8 cellular contexts compared by ENCODE assay signal in the genomic region with DNA sequence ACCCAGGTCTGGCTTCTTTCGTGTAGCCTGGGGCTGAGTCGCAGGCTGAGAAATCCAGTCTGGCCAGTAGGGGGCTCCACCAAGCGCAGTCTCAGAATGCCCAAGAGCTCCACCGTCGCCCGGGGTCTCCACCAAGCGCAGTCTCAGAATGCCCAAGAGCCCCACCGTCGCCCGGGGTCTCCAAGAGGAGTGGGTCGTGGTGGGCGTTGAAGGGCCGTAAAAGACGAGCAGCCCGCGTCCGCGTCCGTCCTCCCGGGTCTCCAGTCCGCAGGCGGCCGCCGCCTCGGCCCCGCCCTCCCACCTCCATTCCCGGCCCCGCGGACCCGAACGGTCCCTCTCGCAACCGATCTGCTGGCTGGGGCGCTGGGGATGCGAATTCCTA. TPM values are rescaled to one million over a fixed set of nuclear protein-coding genes. Genes with fewer than 3 reads are reported as not detected.
A peak's percentile ranks its signal among the peaks of the same experiment; 100 is the strongest.
DNase-seq lines count a peak whose midpoint lies in the region; ATAC-seq, FAIRE-seq and TF ChIP-seq lines count a peak whose summit lies in the region.

No MANE protein-coding gene starts in this region.

- H3K27ac ChIP-seq in RWPE1 (peak overlapping the region; percentile 95), neutrophil (peak overlapping the region; percentile 97), subcutaneous abdominal adipose tissue (ENCODE audit: low read depth, low read length) (peak overlapping the region; percentile 96)

- H3K4me3 ChIP-seq in neutrophil (ENCODE audit: low read depth in 1 of 2, low read length in 1 of 2): peak overlapping the region; percentile 88 to 97
- H3K4me3 ChIP-seq in subcutaneous abdominal adipose tissue (ENCODE audit: low read depth in 1 of 5, low read length in 5 of 5): peak overlapping the region; percentile 63 to 88 (median 84)

- peaks cover 73 to 78% of the 10 kb centered on the region in 2 experiments for H3K4me1 ChIP-seq in neutrophil (ENCODE audit: control insufficient read depth in 1 of 2, insufficient read depth in 1 of 2, low read depth in 1 of 2, low read length in 1 of 2)
- peaks cover 8 to 60% (median 50%) of the 10 kb centered on the region in 5 donors for H3K4me1 ChIP-seq in subcutaneous abdominal adipose tissue (ENCODE audit: control insufficient read depth in 5 of 5, insufficient read depth in 5 of 5, low read length in 5 of 5)

- no peaks in the 10 kb centered on the region for H3K27me3 ChIP-seq in neutrophil
- no peaks in the 10 kb centered on the region for H3K27me3 ChIP-seq in subcutaneous abdominal adipose tissue (ENCODE audit: control insufficient read depth in 5 of 5, insufficient read depth in 4 of 5, low read length in 5 of 5)

- H3K36me3 ChIP-seq in neutrophil: peaks cover 33% of the 10 kb centered on the region
- peaks cover 0 to 14% (median 2%) of the 10 kb centered on the region in 5 donors for H3K36me3 ChIP-seq in subcutaneous abdominal adipose tissue (ENCODE audit: control insufficient read depth in 5 of 5, insufficient read depth in 5 of 5, low read length in 5 of 5)

- ATAC-seq in GM21786 (IDR thresholded peaks at IDR 0.05; ENCODE audit: unreplicated experiment): peak; percentile 56

- FAIRE-seq in frontal cortex (lab: Jason Lieb, UNC): no peak

- TF ChIP-seq CTCF in RWPE1 (conservative IDR thresholded peaks at IDR 0.05; ENCODE audit: low read depth) (peak; percentile 97), neutrophil (IDR thresholded peaks at IDR 0.05) (peak; percentile 86)

- CTCF ChIA-PET in RWPE1 (lab: Yijun Ruan, JAX): interaction anchor here (0.6 to 1.8 kb wide), 9 partner anchors 11 to 1731 kb away, joined by 3 to 17 read pairs (median 5); no protein-coding TSS in a partner anchor

- peak; percentile 83 for DNase-seq in EL
- peak; percentile 32 for DNase-seq in KG1 (lab: John Stamatoyannopoulos, UW)
- peak; percentile 59 for DNase-seq in RWPE1 (ENCODE audit: low spot score)
- DNase-seq in activated naive CD4-positive, alpha-beta T cell (lab: John Stamatoyannopoulos, UW): peak; percentile 68 to 87 (median 83)
- DNase-seq in frontal cortex (ENCODE audit: low spot score in 2 of 2): peak; percentile 70 to 76

- peak overlapping the region; percentile 81 to 98 (median 93) for H3K9ac ChIP-seq in subcutaneous abdominal adipose tissue (ENCODE audit: low read length in 5 of 5)

- H3K9me3 ChIP-seq in neutrophil (no peaks in the 10 kb centered on the region), subcutaneous abdominal adipose tissue (ENCODE audit: control insufficient read depth in 5 of 5, low read length in 5 of 5) (no peaks in the 10 kb centered on the region)

- POLR2A ChIA-PET in RWPE1 (lab: Yijun Ruan, JAX; ENCODE audit: low non-redundant PET): interaction anchor here (0.7 kb wide), 1 partner anchor 61 kb away, joined by 5 read pairs; no protein-coding TSS in a partner anchor

RNA-seq across cellular contexts. Expression of a gene that starts 0.9 kb away (rescaled TPM):
- total RNA-seq in frontal cortex: 4.5 TPM

RNA-seq across cellular contexts. Expression of a gene that starts 17.7 kb away (rescaled TPM):
- 73.8 TPM for total RNA-seq in frontal cortex

RNA-seq across cellular contexts. Expression of a gene that starts 28.4 kb away (rescaled TPM):
- 0.41 TPM for total RNA-seq in frontal cortex

Comparison
In these comparisons a context has a peak if more than half of its experiments do, and no peak if none do; other contexts are left out.
1. Peak in every context shown above with its lines: DNase-seq, ATAC-seq, H3K4me3 ChIP-seq and H3K27ac ChIP-seq.
2. DNase-seq: peak in every context shown above with its lines; median percentile 83 in EL; 83 in activated naive CD4-positive, alpha-beta T cell; 73 in frontal cortex; 59 in RWPE1; 32 in KG1.